In the genomic region with DNA sequence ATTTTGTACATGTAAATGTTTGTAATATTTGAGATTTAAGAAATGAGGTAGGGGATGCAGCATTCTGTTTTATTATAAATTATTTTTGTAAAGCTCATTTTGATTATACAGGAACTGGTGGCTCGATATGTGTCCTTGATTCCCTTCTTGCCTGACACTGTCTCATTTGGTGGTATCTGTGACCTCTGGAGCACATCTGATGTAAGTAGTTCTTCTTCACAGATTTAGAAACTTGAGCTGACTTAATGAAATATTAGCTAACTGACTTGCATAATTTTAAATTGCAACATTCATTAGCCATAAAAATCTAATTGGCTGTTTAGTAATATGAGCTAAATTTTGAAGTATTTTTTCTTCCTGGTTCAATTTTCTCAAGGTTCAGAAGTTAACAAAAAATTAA, we compare ENCODE assay signal across 26 cellular contexts.
DNase-seq lines count a peak whose midpoint lies in the region; ATAC-seq and TF ChIP-seq lines count a peak whose summit lies in the region.
"Had no signal": no experiment of that assay in that cellular context is flagged by ENCODE, and none has a peak within 500 bp of the region (broad histone marks: within the 10 kb centered on the region; RNA-seq: fewer than 3 reads in every experiment).

No MANE protein-coding gene starts in this region.

- in situ Hi-C loops in GM23248 (cut with MboI): no loop called here

- no peaks in the 10 kb centered on the region for H3K36me3 ChIP-seq in GM23248 (ENCODE audit: low read depth)
- H3K36me3 ChIP-seq in adipocyte (ENCODE audit: control insufficient read depth, insufficient read depth, low read length, severe bottlenecking): peaks cover 4% of the 10 kb centered on the region
- peaks cover 0 to 13% (median 0%) of the 10 kb centered on the region in 3 donors for H3K36me3 ChIP-seq in esophagus squamous epithelium
- no peaks in the 10 kb centered on the region for H3K36me3 ChIP-seq in testis (ENCODE audit: low read depth, missing control alignments)
- H3K36me3 ChIP-seq: MG63 had no signal

- H3K9me2 ChIP-seq in GM23248 (ENCODE audit: insufficient read depth): peaks cover 9% of the 10 kb centered on the region; the same call in 1 of the 2 replicates
- H3K9me2 ChIP-seq: SK-N-SH had no signal

- no peak overlapping the region for H3K4me2 ChIP-seq in GM23248 (ENCODE audit: unreplicated experiment)
- H3K4me2 ChIP-seq: BLaER1 treated with 17β-estradiol and CSF1 and Interleukin-3, amounts not matched to agents 10 nM and 100 nM; SK-N-SH had no signal

- no peaks in the 10 kb centered on the region for H3K27me3 ChIP-seq in GM23248 (replicated peaks; ENCODE audit: insufficient read depth)
- H3K27me3 ChIP-seq in adipocyte (replicated peaks; ENCODE audit: control insufficient read depth, insufficient read depth, low read length): no peaks in the 10 kb centered on the region
- no peaks in the 10 kb centered on the region for H3K27me3 ChIP-seq in esophagus squamous epithelium
- no peaks in the 10 kb centered on the region for H3K27me3 ChIP-seq in testis
- H3K27me3 ChIP-seq: BLaER1 treated with 17β-estradiol and CSF1 and Interleukin-3, amounts not matched to agents 10 nM and 100 nM; MG63 had no signal

- H3K4me3 Mint-ChIP-seq in stimulated activated naive CD8-positive, alpha-beta T cell treated with anti-CD3 and anti-CD28 coated beads, Interleukin-15, amount 100 ng/mL, for 72 hours: no peak overlapping the region
- H3K4me3 Mint-ChIP-seq: activated CD4-positive, alpha-beta T cell treated with anti-CD3 and anti-CD28 coated beads, Interleukin-2, amount 10 ng/mL, durations not matched to agents 7 days and 5 days; activated CD8-positive, alpha-beta memory T cell treated with anti-CD3 and anti-CD28 coated beads, Interleukin-2, amount 10 ng/mL, durations not matched to agents 7 days and 5 days; activated naive CD4-positive, alpha-beta T cell treated with anti-CD3 and anti-CD28 coated beads for 36 hours; effector memory CD8-positive, alpha-beta T cell; T-helper 2 cell treated with Interferon-gamma antibody and Interleukin-4, amounts not matched to agents 5 μg/mL and 100 μg/mL, for 36 hours had no signal

- no peaks in the 10 kb centered on the region for H4K20me1 ChIP-seq in GM23248 (ENCODE audit: insufficient read depth)

- TF ChIP-seq POLR2A in esophagus squamous epithelium (IDR thresholded peaks at IDR 0.05) (no peak), testis (IDR thresholded peaks at IDR 0.05) (no peak)

- H2AFZ ChIP-seq in GM23248: no peak overlapping the region

- H3K9me3 ChIP-seq in GM23248 (ENCODE audit: low read depth) (no peaks in the 10 kb centered on the region), adipocyte (ENCODE audit: control insufficient read depth, low read length) (no peaks in the 10 kb centered on the region), esophagus squamous epithelium (no peaks in the 10 kb centered on the region), testis (no peaks in the 10 kb centered on the region)
- H3K9me3 ChIP-seq: BLaER1 treated with 17β-estradiol and CSF1 and Interleukin-3, amounts not matched to agents 10 nM and 100 nM; MG63; SK-N-SH had no signal

- H3K4me1 ChIP-seq in GM23248 (ENCODE audit: insufficient read depth) (peaks cover 5% of the 10 kb centered on the region; the same call in 1 of the 2 replicates), adipocyte (ENCODE audit: control insufficient read depth, insufficient read depth, low read length) (peaks cover 52% of the 10 kb centered on the region), esophagus squamous epithelium (peaks cover 0 to 3% (median 0%) of the 10 kb centered on the region in 3 donors), testis (no peaks in the 10 kb centered on the region)

- TF ChIP-seq CTCF in AG10803 (conservative IDR thresholded peaks at IDR 0.05; ENCODE audit: low read length) (no peak), omental fat pad (IDR thresholded peaks at IDR 0.05) (no peak), esophagus squamous epithelium (IDR thresholded peaks at IDR 0.05) (no peak), testis (IDR thresholded peaks at IDR 0.05) (no peak)

- H3K4me3 ChIP-seq in AG10803 (ENCODE audit: low read length) (no peak overlapping the region), GM23248 (no peak overlapping the region), adipocyte (ENCODE audit: low read length) (no peak overlapping the region), esophagus squamous epithelium (no peak overlapping the region), testis (no peak overlapping the region)
- H3K4me3 ChIP-seq: BLaER1 treated with 17β-estradiol and CSF1 and Interleukin-3, amounts not matched to agents 10 nM and 100 nM; coronary artery; MG63; skin epidermis had no signal

- no peaks in the 10 kb centered on the region for H3K9me3 Mint-ChIP-seq in stimulated activated naive CD8-positive, alpha-beta T cell treated with anti-CD3 and anti-CD28 coated beads, Interleukin-15, amount 100 ng/mL, for 72 hours
- H3K9me3 Mint-ChIP-seq: activated CD4-positive, alpha-beta T cell treated with anti-CD3 and anti-CD28 coated beads, Interleukin-2, amount 10 ng/mL, durations not matched to agents 7 days and 5 days; activated naive CD4-positive, alpha-beta T cell treated with anti-CD3 and anti-CD28 coated beads for 36 hours; effector memory CD8-positive, alpha-beta T cell; T-helper 2 cell treated with Interferon-gamma antibody and Interleukin-4, amounts not matched to agents 5 μg/mL and 100 μg/mL, for 36 hours had no signal

- no peaks in the 10 kb centered on the region for H3K79me2 ChIP-seq in GM23248 (ENCODE audit: insufficient read depth)

- no peaks in the 10 kb centered on the region for H3K4me1 Mint-ChIP-seq in stimulated activated naive CD8-positive, alpha-beta T cell treated with anti-CD3 and anti-CD28 coated beads, Interleukin-15, amount 100 ng/mL, for 72 hours
- H3K4me1 Mint-ChIP-seq: activated CD4-positive, alpha-beta T cell treated with anti-CD3 and anti-CD28 coated beads, Interleukin-2, amount 10 ng/mL, durations not matched to agents 7 days and 5 days; activated CD8-positive, alpha-beta memory T cell treated with anti-CD3 and anti-CD28 coated beads, Interleukin-2, amount 10 ng/mL, durations not matched to agents 7 days and 5 days had no signal

- no peak overlapping the region for H3K9ac ChIP-seq in GM23248
- H3K9ac ChIP-seq in adipocyte (ENCODE audit: low read length): peak overlapping the region; percentile 68
- H3K9ac ChIP-seq: BLaER1 treated with 17β-estradiol and CSF1 and Interleukin-3, amounts not matched to agents 10 nM and 100 nM; SK-N-SH had no signal

- H3K27ac Mint-ChIP-seq in stimulated activated naive CD8-positive, alpha-beta T cell treated with anti-CD3 and anti-CD28 coated beads, Interleukin-15, amount 100 ng/mL, for 72 hours: no peak overlapping the region
- H3K27ac Mint-ChIP-seq: activated CD4-positive, alpha-beta T cell treated with anti-CD3 and anti-CD28 coated beads, Interleukin-2, amount 10 ng/mL, durations not matched to agents 7 days and 5 days; activated CD8-positive, alpha-beta memory T cell treated with anti-CD3 and anti-CD28 coated beads, Interleukin-2, amount 10 ng/mL, durations not matched to agents 7 days and 5 days; activated naive CD4-positive, alpha-beta T cell treated with anti-CD3 and anti-CD28 coated beads for 36 hours; T-helper 2 cell treated with Interferon-gamma antibody and Interleukin-4, amounts not matched to agents 5 μg/mL and 100 μg/mL, for 36 hours had no signal

- ATAC-seq in omental fat pad (ENCODE audit: low FRiP score): peak; percentile 52
- ATAC-seq in stimulated activated naive CD8-positive, alpha-beta T cell treated with anti-CD3 and anti-CD28 coated beads, Interleukin-15, amount 100 ng/mL, for 72 hours: no peak
- ATAC-seq: activated CD8-positive, alpha-beta memory T cell treated with anti-CD3 and anti-CD28 coated beads, Interleukin-2, amount 10 ng/mL, durations not matched to agents 7 days and 5 days; effector memory CD8-positive, alpha-beta T cell had no signal

- intact Hi-C loops in esophagus squamous epithelium (cut with DNase I): no loop called here
- intact Hi-C loops in testis (cut with DNase I; ENCODE audit: low total_unique reads): no loop called here

- 91 to 100% methylated on average over 1 of the region's 1 CpG for WGBS in GM23248 (ENCODE audit: low coverage in 1 of 2, low lambda C conversion rate in 2 of 2, missing lambda C conversion rate in 2 of 2), 2 experiments
- WGBS in esophagus squamous epithelium, 2 donors: 65 to 76% methylated on average over 1 of the region's 1 CpG
- WGBS in testis, 2 donors: 86 to 91% methylated on average over 1 of the region's 1 CpG

- no peak overlapping the region for H3K27ac ChIP-seq in GM23248
- no peak overlapping the region for H3K27ac ChIP-seq in esophagus squamous epithelium
- no peak overlapping the region for H3K27ac ChIP-seq in testis
- H3K27ac ChIP-seq: BLaER1 treated with 17β-estradiol and CSF1 and Interleukin-3, amounts not matched to agents 10 nM and 100 nM; coronary artery; RWPE1; skin epidermis had no signal

- DNase-seq in AG10803 (ENCODE audit: low read depth) (peak; percentile 39), GM23248 (peak; percentile 4), adipocyte (ENCODE audit: low read depth) (peak; percentile 33), omental fat pad (ENCODE audit: low spot score) (no peak), HK-2 (ENCODE audit: unreplicated experiment) (no peak), esophagus squamous epithelium (lab: John Stamatoyannopoulos, UW) (no peak), testis (no peak)
- no peak for DNase-seq in stimulated activated naive CD8-positive, alpha-beta T cell treated with anti-CD3 and anti-CD28 coated beads, Interleukin-15, amount 100 ng/mL, for 72 hours
- DNase-seq: activated CD4-positive, alpha-beta T cell treated with anti-CD3 and anti-CD28 coated beads, Interleukin-2, amount 10 ng/mL, durations not matched to agents 7 days and 5 days; activated CD8-positive, alpha-beta memory T cell treated with anti-CD3 and anti-CD28 coated beads, Interleukin-2, amount 10 ng/mL, durations not matched to agents 7 days and 5 days; activated naive CD4-positive, alpha-beta T cell treated with anti-CD3 and anti-CD28 coated beads for 36 hours; anterior cingulate cortex; Calu3; effector memory CD8-positive, alpha-beta T cell; glutamatergic neuron; MG63; NCI-H146; NCI-H526 treated with DMSO at 0.1 percent for 48 hours; SK-N-SH; stimulated activated CD4-positive, alpha-beta T cell treated with anti-CD3 and anti-CD28 coated beads, Interleukin-1b, Interleukin-23, amount 100 ng/mL, for 48 hours; substantia nigra had no signal

- no peaks in the 10 kb centered on the region for H3F3A ChIP-seq in GM23248 (ENCODE audit: insufficient read depth)

- no peaks in the 10 kb centered on the region for H3K27me3 Mint-ChIP-seq in stimulated activated naive CD8-positive, alpha-beta T cell treated with anti-CD3 and anti-CD28 coated beads, Interleukin-15, amount 100 ng/mL, for 72 hours
- H3K27me3 Mint-ChIP-seq: activated CD4-positive, alpha-beta T cell treated with anti-CD3 and anti-CD28 coated beads, Interleukin-2, amount 10 ng/mL, durations not matched to agents 7 days and 5 days; activated CD8-positive, alpha-beta memory T cell treated with anti-CD3 and anti-CD28 coated beads, Interleukin-2, amount 10 ng/mL, durations not matched to agents 7 days and 5 days; effector memory CD8-positive, alpha-beta T cell had no signal

Comparison
In these comparisons a context has a peak if more than half of its experiments do, and no peak if none do; other contexts are left out.
1. DNase-seq: peak in AG10803 (single experiment), GM23248 (single experiment) and adipocyte (single experiment); none in omental fat pad (single experiment), HK-2 (single experiment), esophagus squamous epithelium (single experiment), testis (single experiment) and stimulated activated naive CD8-positive, alpha-beta T cell treated with anti-CD3 and anti-CD28 coated beads, Interleukin-15, amount 100 ng/mL, for 72 hours (0 of 2).